1 cellular context compared by ENCODE assay signal in genomic region chr1:15886613-15887167, GRCh38.
TF ChIP-seq lines count a peak whose summit lies in the region.

No MANE protein-coding gene starts in this region.

TF ChIP-seq in HEK293, 187 proteins besides CTCF, POLR2A, EP300 and RAD21 (continued from another document):
- TF ChIP-seq ZBTB26 (tag by site-specific recombination; optimal IDR thresholded peaks at IDR 0.05), result no peak
- TF ChIP-seq OSR2 (tag by site-specific recombination; IDR thresholded peaks at IDR 0.05), result peak; percentile 23; the same call in 1 of the 2 replicates
- TF ChIP-seq ZNF704 (tag by site-specific recombination; IDR thresholded peaks at IDR 0.05), result no peak
- no peak for TF ChIP-seq ZNF549 (tag by site-specific recombination; IDR thresholded peaks at IDR 0.05)
- TF ChIP-seq INSM2 (tag by site-specific recombination; IDR thresholded peaks at IDR 0.05), result no peak
- TF ChIP-seq ZNF561 (tag by site-specific recombination; IDR thresholded peaks at IDR 0.05; ENCODE audit: borderline replicate concordance), result no peak
- no peak for TF ChIP-seq ZSCAN5A (tag by site-specific recombination; IDR thresholded peaks at IDR 0.05)
- TF ChIP-seq ZNF362 (tag by site-specific recombination; IDR thresholded peaks at IDR 0.05), result no peak
- peak; percentile 80 for TF ChIP-seq PRDM10 (tag by site-specific recombination; IDR thresholded peaks at IDR 0.05)
- no peak for TF ChIP-seq GFI1B (tag by site-specific recombination; IDR thresholded peaks at IDR 0.05)
- peak; percentile 26; the same call in 1 of the 2 replicates for TF ChIP-seq ZNF341 (tag by site-specific recombination; IDR thresholded peaks at IDR 0.05; ENCODE audit: low read depth)
- no peak for TF ChIP-seq HIC1 (tag by site-specific recombination; IDR thresholded peaks at IDR 0.05)
- 0 out of 2 replicates have a peak, but pooled peaks have one; percentile 3 for TF ChIP-seq ZBTB11 (tag by site-specific recombination; conservative IDR thresholded peaks at IDR 0.05; ENCODE audit: low read depth)
- no peak for TF ChIP-seq ZNF292 (tag by site-specific recombination; IDR thresholded peaks at IDR 0.05; ENCODE audit: borderline replicate concordance, low read depth)
- no peak for TF ChIP-seq ZNF791 (tag by site-specific recombination; IDR thresholded peaks at IDR 0.05)
